Comparison of ENCODE assay signal across 8 cellular contexts in genomic region chr5:143008809-143009521, GRCh38.
DNase-seq lines count a peak whose midpoint lies in the region; ATAC-seq and TF ChIP-seq lines count a peak whose summit lies in the region.

No MANE protein-coding gene starts in this region.

- ATAC-seq in gastroesophageal sphincter: peak; percentile 32

- no peaks in the 10 kb centered on the region for H3K27me3 ChIP-seq in gastroesophageal sphincter

- H3K4me3 ChIP-seq in HFF-Myc (replicated peaks; ENCODE audit: low read depth, low read length) (no peak overlapping the region), gastroesophageal sphincter (no peak overlapping the region)

- no peak for TF ChIP-seq EP300 in gastroesophageal sphincter (IDR thresholded peaks at IDR 0.05)

- no peaks in the 10 kb centered on the region for H3K9me3 ChIP-seq in gastroesophageal sphincter

- H3K4me1 ChIP-seq in gastroesophageal sphincter: peaks cover 3 to 48% (median 15%) of the 10 kb centered on the region in 3 donors

- TF ChIP-seq POLR2A in gastroesophageal sphincter (IDR thresholded peaks at IDR 0.05): no peak

- DNase-seq in GM13977 (ENCODE audit: low spot score) (peak; percentile 32), HFF-Myc (ENCODE audit: extremely low read depth, low read depth) (peak; percentile 76), NCI-H1694 treated with DMSO at 0.1 percent for 48 hours (lab: John Stamatoyannopoulos, UW) (peak; percentile 67), activated T-cell treated with anti-CD3 and anti-CD28 coated beads for 1 hour (ENCODE audit: low read depth) (peak; percentile 29), putamen (ENCODE audit: low spot score) (no peak), midbrain (lab: John Stamatoyannopoulos, UW) (no peak)
- DNase-seq in stimulated activated CD4-positive, alpha-beta T cell treated with anti-CD3 and anti-CD28 coated beads, Interleukin-2, amount 100 ng/mL, for 4 hours (ENCODE audit: low read depth): peak; percentile 76

- no peaks in the 10 kb centered on the region for H3K36me3 ChIP-seq in gastroesophageal sphincter

- no peak overlapping the region for H3K27ac ChIP-seq in gastroesophageal sphincter

- 59 to 81% methylated on average over 8 to 10 of the region's 10 CpGs for WGBS in gastroesophageal sphincter (ENCODE audit: low coverage in 1 of 2), 2 donors

- in situ Hi-C loops in GM13977 (cut with MboI; ENCODE audit: low pct_unique_long_range_greater_than_20kb, low sequenced_read_pairs, unreplicated experiment): loop anchor here (10.0 to 25.0 kb wide), 3 partner anchors 203 to 956 kb away; partner anchors contain the start of gene HMHB1

- peak; percentile 28 for TF ChIP-seq CTCF in GM13977 (IDR thresholded peaks at IDR 0.05; ENCODE audit: extremely low read depth, insufficient read depth, missing control alignments)
- TF ChIP-seq CTCF in HFF-Myc (IDR thresholded peaks at IDR 0.05; ENCODE audit: low read depth, low read length, missing control alignments): no peak
- no peak for TF ChIP-seq CTCF in gastroesophageal sphincter (IDR thresholded peaks at IDR 0.05)

Comparison
In these comparisons a context has a peak if more than half of its experiments do, and no peak if none do; other contexts are left out.
1. DNase-seq: peak in GM13977 (single experiment), HFF-Myc (single experiment), NCI-H1694 treated with DMSO at 0.1 percent for 48 hours (single experiment), activated T-cell treated with anti-CD3 and anti-CD28 coated beads for 1 hour (single experiment) and stimulated activated CD4-positive, alpha-beta T cell treated with anti-CD3 and anti-CD28 coated beads, Interleukin-2, amount 100 ng/mL, for 4 hours (single experiment); none in putamen (single experiment) and midbrain (single experiment).